ENCODE assay signal across 1 cellular context in the genomic region with DNA sequence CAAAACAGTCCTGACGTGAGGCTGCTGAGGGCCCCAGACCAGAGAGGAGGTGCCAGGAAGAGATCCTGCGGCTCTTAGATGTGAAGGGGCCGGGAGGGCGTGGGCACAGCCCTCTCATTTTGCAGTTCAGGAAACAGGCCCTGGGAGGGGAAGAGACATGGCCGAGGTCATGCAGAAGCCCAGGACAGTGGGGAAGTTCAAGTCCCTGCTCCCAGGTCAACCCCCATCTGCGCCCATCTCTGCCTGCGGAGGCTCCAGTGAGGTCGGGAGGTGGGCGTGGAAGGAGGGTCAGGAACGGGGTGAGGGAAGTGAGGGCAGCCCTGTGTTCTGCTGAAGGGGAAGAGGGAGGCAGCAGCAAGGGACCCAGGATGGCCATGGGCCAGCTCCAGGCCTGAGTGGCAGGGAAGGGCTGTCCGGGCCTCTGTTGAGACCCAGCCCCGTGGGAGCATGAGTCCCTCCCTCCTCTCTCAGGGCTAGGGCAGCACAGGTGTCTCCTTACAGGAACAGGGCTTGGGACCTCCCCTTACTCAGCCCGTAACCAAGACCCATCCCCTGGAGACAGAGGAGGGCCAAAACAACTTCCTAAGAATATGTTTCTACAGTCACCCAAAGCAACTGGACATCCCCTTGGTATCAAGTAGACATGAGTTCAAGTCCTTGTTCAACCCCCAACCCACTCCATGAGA.
TF ChIP-seq lines count a peak whose summit lies in the region.

No MANE protein-coding gene starts in this region.

TF ChIP-seq in GM23338, 12 proteins besides CTCF, POLR2A, EP300 and RAD21 (continued from another document):
- TF ChIP-seq, protein P1, sequence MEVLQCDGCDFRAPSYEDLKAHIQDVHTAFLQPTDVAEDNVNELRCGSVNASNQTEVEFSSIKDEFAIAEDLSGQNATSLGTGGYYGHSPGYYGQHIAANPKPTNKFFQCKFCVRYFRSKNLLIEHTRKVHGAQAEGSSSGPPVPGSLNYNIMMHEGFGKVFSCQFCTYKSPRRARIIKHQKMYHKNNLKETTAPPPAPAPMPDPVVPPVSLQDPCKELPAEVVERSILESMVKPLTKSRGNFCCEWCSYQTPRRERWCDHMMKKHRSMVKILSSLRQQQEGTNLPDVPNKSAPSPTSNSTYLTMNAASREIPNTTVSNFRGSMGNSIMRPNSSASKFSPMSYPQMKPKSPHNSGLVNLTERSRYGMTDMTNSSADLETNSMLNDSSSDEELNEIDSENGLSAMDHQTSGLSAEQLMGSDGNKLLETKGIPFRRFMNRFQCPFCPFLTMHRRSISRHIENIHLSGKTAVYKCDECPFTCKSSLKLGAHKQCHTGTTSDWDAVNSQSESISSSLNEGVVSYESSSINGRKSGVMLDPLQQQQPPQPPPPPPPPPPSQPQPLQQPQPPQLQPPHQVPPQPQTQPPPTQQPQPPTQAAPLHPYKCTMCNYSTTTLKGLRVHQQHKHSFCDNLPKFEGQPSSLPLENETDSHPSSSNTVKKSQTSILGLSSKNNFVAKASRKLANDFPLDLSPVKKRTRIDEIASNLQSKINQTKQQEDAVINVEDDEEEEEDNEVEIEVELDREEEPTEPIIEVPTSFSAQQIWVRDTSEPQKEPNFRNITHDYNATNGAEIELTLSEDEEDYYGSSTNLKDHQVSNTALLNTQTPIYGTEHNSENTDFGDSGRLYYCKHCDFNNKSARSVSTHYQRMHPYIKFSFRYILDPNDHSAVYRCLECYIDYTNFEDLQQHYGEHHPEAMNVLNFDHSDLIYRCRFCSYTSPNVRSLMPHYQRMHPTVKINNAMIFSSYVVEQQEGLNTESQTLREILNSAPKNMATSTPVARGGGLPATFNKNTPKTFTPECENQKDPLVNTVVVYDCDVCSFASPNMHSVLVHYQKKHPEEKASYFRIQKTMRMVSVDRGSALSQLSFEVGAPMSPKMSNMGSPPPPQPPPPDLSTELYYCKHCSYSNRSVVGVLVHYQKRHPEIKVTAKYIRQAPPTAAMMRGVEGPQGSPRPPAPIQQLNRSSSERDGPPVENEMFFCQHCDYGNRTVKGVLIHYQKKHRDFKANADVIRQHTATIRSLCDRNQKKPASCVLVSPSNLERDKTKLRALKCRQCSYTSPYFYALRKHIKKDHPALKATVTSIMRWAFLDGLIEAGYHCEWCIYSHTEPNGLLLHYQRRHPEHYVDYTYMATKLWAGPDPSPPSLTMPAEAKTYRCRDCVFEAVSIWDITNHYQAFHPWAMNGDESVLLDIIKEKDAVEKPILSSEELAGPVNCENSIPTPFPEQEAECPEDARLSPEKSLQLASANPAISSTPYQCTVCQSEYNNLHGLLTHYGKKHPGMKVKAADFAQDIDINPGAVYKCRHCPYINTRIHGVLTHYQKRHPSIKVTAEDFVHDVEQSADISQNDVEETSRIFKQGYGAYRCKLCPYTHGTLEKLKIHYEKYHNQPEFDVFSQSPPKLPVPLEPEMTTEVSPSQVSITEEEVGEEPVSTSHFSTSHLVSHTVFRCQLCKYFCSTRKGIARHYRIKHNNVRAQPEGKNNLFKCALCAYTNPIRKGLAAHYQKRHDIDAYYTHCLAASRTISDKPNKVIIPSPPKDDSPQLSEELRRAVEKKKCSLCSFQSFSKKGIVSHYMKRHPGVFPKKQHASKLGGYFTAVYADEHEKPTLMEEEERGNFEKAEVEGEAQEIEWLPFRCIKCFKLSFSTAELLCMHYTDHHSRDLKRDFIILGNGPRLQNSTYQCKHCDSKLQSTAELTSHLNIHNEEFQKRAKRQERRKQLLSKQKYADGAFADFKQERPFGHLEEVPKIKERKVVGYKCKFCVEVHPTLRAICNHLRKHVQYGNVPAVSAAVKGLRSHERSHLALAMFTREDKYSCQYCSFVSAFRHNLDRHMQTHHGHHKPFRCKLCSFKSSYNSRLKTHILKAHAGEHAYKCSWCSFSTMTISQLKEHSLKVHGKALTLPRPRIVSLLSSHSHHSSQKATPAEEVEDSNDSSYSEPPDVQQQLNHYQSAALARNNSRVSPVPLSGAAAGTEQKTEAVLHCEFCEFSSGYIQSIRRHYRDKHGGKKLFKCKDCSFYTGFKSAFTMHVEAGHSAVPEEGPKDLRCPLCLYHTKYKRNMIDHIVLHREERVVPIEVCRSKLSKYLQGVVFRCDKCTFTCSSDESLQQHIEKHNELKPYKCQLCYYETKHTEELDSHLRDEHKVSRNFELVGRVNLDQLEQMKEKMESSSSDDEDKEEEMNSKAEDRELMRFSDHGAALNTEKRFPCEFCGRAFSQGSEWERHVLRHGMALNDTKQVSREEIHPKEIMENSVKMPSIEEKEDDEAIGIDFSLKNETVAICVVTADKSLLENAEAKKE (CRISPR knock-in tag; IDR thresholded peaks at IDR 0.05): no peak
- TF ChIP-seq EZH2phosphoT487 (IDR thresholded peaks at IDR 0.05; ENCODE audit: unreplicated experiment): no peak
